15 cellular contexts compared by ENCODE assay signal in the genomic region with DNA sequence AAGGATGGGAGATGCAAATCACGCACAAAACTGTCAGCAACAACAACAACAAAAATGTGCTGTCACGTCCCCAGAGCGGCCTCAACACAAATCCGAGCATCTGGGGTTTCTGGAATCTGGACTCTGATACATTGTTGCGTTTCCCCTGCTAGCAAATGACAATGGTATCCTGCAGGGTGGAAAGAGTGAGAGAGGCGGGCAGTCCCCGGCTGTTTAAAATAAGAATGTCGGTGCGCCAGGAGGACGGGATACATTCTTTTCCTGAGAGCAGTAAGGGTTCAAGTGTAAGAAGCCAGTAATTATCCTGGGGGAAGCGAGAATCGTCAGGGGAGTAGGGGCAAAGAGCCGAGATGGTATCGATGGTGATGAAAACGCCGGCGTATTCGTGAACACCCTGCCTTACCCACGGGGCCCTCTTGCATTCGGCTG.
DNase-seq lines count a peak whose midpoint lies in the region; ATAC-seq and TF ChIP-seq lines count a peak whose summit lies in the region.
"Had no signal": no experiment of that assay in that cellular context is flagged by ENCODE, and none has a peak within 500 bp of the region (broad histone marks: within the 10 kb centered on the region; RNA-seq: fewer than 3 reads in every experiment).

No MANE protein-coding gene starts in this region.

- no peak for TF ChIP-seq POLR2A in gastroesophageal sphincter (IDR thresholded peaks at IDR 0.05)

- no peaks in the 10 kb centered on the region for H4K20me1 ChIP-seq in smooth muscle cell (ENCODE audit: low read depth)

- no peak overlapping the region for H3K27ac ChIP-seq in RWPE2 (ENCODE audit: poor library complexity, severe bottlenecking)
- H3K27ac ChIP-seq in iPS-18a (ENCODE audit: low read length): peak overlapping the region; percentile 80
- H3K27ac ChIP-seq in smooth muscle cell (ENCODE audit: low read depth): no peak overlapping the region
- no peak overlapping the region for H3K27ac ChIP-seq in gastroesophageal sphincter
- H3K27ac ChIP-seq: stomach had no signal

- TF ChIP-seq EP300 in gastroesophageal sphincter (IDR thresholded peaks at IDR 0.05): no peak

- H3F3A ChIP-seq in smooth muscle cell (ENCODE audit: low read depth): no peaks in the 10 kb centered on the region

- H3K79me2 ChIP-seq in smooth muscle cell (ENCODE audit: low read depth): no peaks in the 10 kb centered on the region

- H3K36me3 ChIP-seq in RWPE2 (ENCODE audit: low read depth): no peaks in the 10 kb centered on the region
- no peaks in the 10 kb centered on the region for H3K36me3 ChIP-seq in iPS-18a (ENCODE audit: control insufficient read depth, low read depth, low read length)
- H3K36me3 ChIP-seq in smooth muscle cell (ENCODE audit: low read depth): no peaks in the 10 kb centered on the region
- H3K36me3 ChIP-seq in gastroesophageal sphincter: no peaks in the 10 kb centered on the region
- H3K36me3 ChIP-seq: stomach had no signal

- H3K9ac ChIP-seq in iPS-18a (ENCODE audit: low read length): no peak overlapping the region
- H3K9ac ChIP-seq in smooth muscle cell (ENCODE audit: low read depth): no peak overlapping the region

- WGBS in smooth muscle cell (ENCODE audit: low lambda C conversion rate): 3% methylated on average over 20 of the region's 20 CpGs
- 0 to 3% methylated on average over 18 to 19 of the region's 20 CpGs for WGBS in gastroesophageal sphincter (ENCODE audit: low coverage in 1 of 2), 2 donors

- no peaks in the 10 kb centered on the region for H3K4me1 ChIP-seq in RWPE2 (ENCODE audit: insufficient read depth, poor library complexity, severe bottlenecking)
- H3K4me1 ChIP-seq in iPS-18a (ENCODE audit: control insufficient read depth, low read depth, low read length): peaks cover 11% of the 10 kb centered on the region
- H3K4me1 ChIP-seq in smooth muscle cell (ENCODE audit: low read depth): peaks cover 3% of the 10 kb centered on the region
- no peaks in the 10 kb centered on the region for H3K4me1 ChIP-seq in gastroesophageal sphincter

- DNase-seq in NCI-H1105 treated with DMSO at 0.1 percent for 48 hours (lab: John Stamatoyannopoulos, UW) (peak; percentile 22), NCI-H1105 (lab: John Stamatoyannopoulos, UW) (no peak), RWPE2 (ENCODE audit: low spot score) (no peak), smooth muscle cell (lab: John Stamatoyannopoulos, UW; ENCODE audit: unreplicated experiment) (no peak), SKM-1 (lab: John Stamatoyannopoulos, UW; ENCODE audit: unreplicated experiment) (no peak)
- DNase-seq in activated T-cell treated with anti-CD3 and anti-CD28 coated beads, Interleukin-2, amount 50 U/mL, for 48 hours: no peak
- DNase-seq: activated CD4-positive, CD25-positive, alpha-beta regulatory T cell; activated CD8-positive, alpha-beta memory T cell treated with anti-CD3 and anti-CD28 coated beads, Interleukin-2, amount 50 U/mL, for 4 hours; activated naive CD4-positive, alpha-beta T cell treated with anti-CD3 and anti-CD28 coated beads, Interleukin-2, amount 50 U/mL, for 16 hours; GOT3; Karpas-422; stomach; T-cell had no signal

- H3K9me3 ChIP-seq in RWPE2 (ENCODE audit: severe bottlenecking) (peaks cover 5% of the 10 kb centered on the region), iPS-18a (ENCODE audit: control insufficient read depth, low read depth, low read length) (no peaks in the 10 kb centered on the region), smooth muscle cell (replicated peaks; ENCODE audit: low read depth) (no peaks in the 10 kb centered on the region), gastroesophageal sphincter (no peaks in the 10 kb centered on the region)
- H3K9me3 ChIP-seq: stomach had no signal

- peak; percentile 23; the same call in 1 of the 3 replicates for ATAC-seq in RWPE2 (ENCODE audit: low read depth)
- no peak for ATAC-seq in gastroesophageal sphincter
- ATAC-seq: T-cell had no signal

- TF ChIP-seq CTCF in RWPE2 (IDR thresholded peaks at IDR 0.05; ENCODE audit: poor library complexity, severe bottlenecking) (no peak), smooth muscle cell (IDR thresholded peaks at IDR 0.05; ENCODE audit: borderline replicate concordance, insufficient read depth, poor library complexity, severe bottlenecking) (no peak), gastroesophageal sphincter (IDR thresholded peaks at IDR 0.05) (no peak)

- H3K27me3 ChIP-seq in RWPE2 (ENCODE audit: insufficient read depth, poor library complexity, severe bottlenecking): no peaks in the 10 kb centered on the region
- H3K27me3 ChIP-seq in iPS-18a (ENCODE audit: control insufficient read depth, insufficient read depth, low read length): no peaks in the 10 kb centered on the region
- H3K27me3 ChIP-seq in smooth muscle cell (ENCODE audit: low read depth): peaks cover 6% of the 10 kb centered on the region
- peaks cover 7% of the 10 kb centered on the region for H3K27me3 ChIP-seq in gastroesophageal sphincter
- H3K27me3 ChIP-seq: stomach had no signal

- H2AFZ ChIP-seq in smooth muscle cell (ENCODE audit: low read depth): peak overlapping the region; percentile 13

- peak overlapping the region; percentile 62 for H3K4me2 ChIP-seq in smooth muscle cell

- no peak overlapping the region for H3K4me3 ChIP-seq in RWPE2 (ENCODE audit: severe bottlenecking)
- peak overlapping the region; percentile 24 for H3K4me3 ChIP-seq in iPS-18a (ENCODE audit: low read length)
- no peak overlapping the region for H3K4me3 ChIP-seq in smooth muscle cell
- H3K4me3 ChIP-seq in gastroesophageal sphincter: no peak overlapping the region
- H3K4me3 ChIP-seq: stomach had no signal
